ENCODE assay signal across 24 cellular contexts in genomic region chr18:58152891-58153290, GRCh38.
"Had no signal": no experiment of that assay in that cellular context is flagged by ENCODE, and none has a peak within 500 bp of the region (broad histone marks: within the 10 kb centered on the region; RNA-seq: fewer than 3 reads in every experiment).

No MANE protein-coding gene starts in this region.

- H3K27me3 ChIP-seq: esophagus squamous epithelium, left lung, ovary, sigmoid colon, stomach, thyroid gland, upper lobe of left lung had no signal

- H3K4me1 ChIP-seq: esophagus squamous epithelium, psoas muscle had no signal

- DNase-seq: dermis blood vessel endothelial cell; effector memory CD4-positive, alpha-beta T cell; erythroblast; esophagus squamous epithelium; hypothalamus; left cardiac atrium; left lung; mesendoderm; midbrain; naive thymus-derived CD8-positive, alpha-beta T cell; nephron progenitor cell; occipital lobe; ovary; psoas muscle; right cardiac atrium; sigmoid colon; stimulated activated CD4-positive, alpha-beta T cell treated with anti-CD3 and anti-CD28 coated beads, Interleukin-2, amount 100 ng/mL, for 24 hours; stimulated activated CD4-positive, alpha-beta T cell treated with anti-CD3 and anti-CD28 coated beads, Interleukin-4, amount 100 ng/mL, for 24 hours; stimulated activated naive CD4-positive, alpha-beta T cell treated with Interleukin-2 at 50 U/mL for 16 hours; stomach; thyroid gland; upper lobe of left lung had no signal

- H3K9me3 ChIP-seq: esophagus squamous epithelium, left lung, ovary, psoas muscle, sigmoid colon, stomach, thyroid gland, upper lobe of left lung had no signal

- H3K27ac ChIP-seq: coronary artery, esophagus squamous epithelium, left lung, ovary, psoas muscle, sigmoid colon, stomach, thyroid gland, upper lobe of left lung had no signal

- H3K4me3 Mint-ChIP-seq: naive thymus-derived CD8-positive, alpha-beta T cell; nephron progenitor cell; stimulated activated effector memory CD8-positive, alpha-beta T cell treated with anti-CD3 and anti-CD28 coated beads, Interleukin-12 subunit alpha, Interleukin-12 subunit beta, amount 100 ng/mL, for 72 hours had no signal

- H3K36me3 ChIP-seq: esophagus squamous epithelium, left lung, ovary, sigmoid colon, stomach, thyroid gland, upper lobe of left lung had no signal

- H3K36me3 Mint-ChIP-seq: naive thymus-derived CD8-positive, alpha-beta T cell; stimulated activated effector memory CD8-positive, alpha-beta T cell treated with anti-CD3 and anti-CD28 coated beads, Interleukin-12 subunit alpha, Interleukin-12 subunit beta, amount 100 ng/mL, for 72 hours had no signal

- H3K9me3 Mint-ChIP-seq: naive thymus-derived CD8-positive, alpha-beta T cell; nephron progenitor cell; stimulated activated effector memory CD8-positive, alpha-beta T cell treated with anti-CD3 and anti-CD28 coated beads, Interleukin-12 subunit alpha, Interleukin-12 subunit beta, amount 100 ng/mL, for 72 hours had no signal

- H3K4me3 ChIP-seq: coronary artery, esophagus squamous epithelium, left lung, ovary, psoas muscle, sigmoid colon, stomach, thyroid gland, upper lobe of left lung had no signal

- H3K27ac Mint-ChIP-seq: naive thymus-derived CD8-positive, alpha-beta T cell; nephron progenitor cell; stimulated activated effector memory CD8-positive, alpha-beta T cell treated with anti-CD3 and anti-CD28 coated beads, Interleukin-12 subunit alpha, Interleukin-12 subunit beta, amount 100 ng/mL, for 72 hours had no signal
